In the genomic region with DNA sequence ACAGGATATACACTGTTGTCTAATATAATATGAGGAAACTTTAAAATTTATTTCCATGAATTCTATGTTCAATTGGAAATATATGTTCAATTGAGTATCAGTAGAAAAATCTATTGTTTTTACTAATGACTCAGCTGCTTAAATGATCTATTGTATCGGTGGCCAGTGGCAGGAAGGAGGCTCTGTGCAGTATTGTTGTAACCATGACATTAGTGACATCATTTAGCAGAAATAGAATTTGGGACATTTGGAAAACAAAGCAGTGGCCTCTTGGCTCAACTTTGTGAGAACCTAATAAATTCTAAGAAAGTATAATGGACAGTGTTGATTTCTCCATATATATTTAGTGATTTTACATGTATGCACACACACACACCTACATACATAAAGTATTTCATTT, we compare ENCODE assay signal across 26 cellular contexts.
"Had no signal": no experiment of that assay in that cellular context is flagged by ENCODE, and none has a peak within 500 bp of the region (broad histone marks: within the 10 kb centered on the region; RNA-seq: fewer than 3 reads in every experiment).

No MANE protein-coding gene starts in this region.

- DNase-seq: activated CD4-positive, alpha-beta memory T cell treated with anti-CD3 and anti-CD28 coated beads, Interleukin-2, amount 10 ng/mL, durations not matched to agents 7 days and 5 days; activated CD4-positive, alpha-beta T cell treated with anti-CD3 and anti-CD28 coated beads, Interleukin-2, amount 10 ng/mL, durations not matched to agents 24 days and 14 days; activated CD4-positive, CD25-positive, alpha-beta regulatory T cell treated with anti-CD3 and anti-CD28 coated beads, Interleukin-2, amount 50 U/mL, for 72 hours; activated CD8-positive, alpha-beta memory T cell treated with anti-CD3 and anti-CD28 coated beads, Interleukin-2, amount 50 U/mL, for 48 hours; activated gamma-delta T cell; activated naive CD4-positive, alpha-beta T cell treated with anti-CD3 and anti-CD28 coated beads, Interleukin-2, amount 10 ng/mL, durations not matched to agents 7 days and 5 days; activated naive CD8-positive, alpha-beta T cell treated with anti-CD3 and anti-CD28 coated beads, Interleukin-2, amount 10 ng/mL, durations not matched to agents 7 days and 5 days; activated T-cell treated with anti-CD3 and anti-CD28 coated beads, Interleukin-2, amount 50 U/mL, for 24 hours; central memory CD4-positive, alpha-beta T cell; effector memory CD4-positive, alpha-beta T cell; heart left ventricle; immature natural killer cell; SK-N-SH; stimulated activated CD4-positive, alpha-beta T cell treated with anti-CD3 and anti-CD28 coated beads, Interleukin-4, amount 100 ng/mL, for 24 hours; SW 1271; T-helper 9 cell; tibial artery; upper lobe of right lung had no signal

- H3K4me3 Mint-ChIP-seq: activated CD4-positive, alpha-beta memory T cell treated with anti-CD3 and anti-CD28 coated beads, Interleukin-2, amount 10 ng/mL, durations not matched to agents 7 days and 5 days; activated CD4-positive, alpha-beta T cell treated with anti-CD3 and anti-CD28 coated beads, Interleukin-2, amount 10 ng/mL, durations not matched to agents 24 days and 14 days; activated naive CD4-positive, alpha-beta T cell treated with anti-CD3 and anti-CD28 coated beads, Interleukin-2, amount 10 ng/mL, durations not matched to agents 7 days and 5 days; activated naive CD8-positive, alpha-beta T cell treated with anti-CD3 and anti-CD28 coated beads, Interleukin-2, amount 10 ng/mL, durations not matched to agents 7 days and 5 days; activated T-cell treated with anti-CD3 and anti-CD28 coated beads, Interleukin-2, amount 50 U/mL, for 24 hours; dendritic cell treated with granulocyte-macrophage colony-stimulating factor and Interleukin-4, amounts not matched to agents 40 ng/mL and 50 ng/mL, for 4 days; immature natural killer cell; natural killer cell treated with Interleukin-12 subunit alpha and Interleukin-12 subunit beta and Interleukin-15 and Interleukin-18, amount 100 ng/mL, for 72 hours; stimulated activated effector memory CD8-positive, alpha-beta T cell treated with anti-CD3 and anti-CD28 coated beads, Interleukin-12 subunit alpha, Interleukin-12 subunit beta, amount 100 ng/mL, for 72 hours; stimulated activated naive CD8-positive, alpha-beta T cell treated with anti-CD3 and anti-CD28 coated beads, Interleukin-15, Interleukin-2, amounts not matched to agents 100 ng/mL and 50 ng/mL, for 24 hours; T-helper 1 cell treated with Interleukin-12 subunit alpha and Interleukin-12 subunit beta and Interleukin-4 antibody, amounts not matched to agents 30 μg/mL and 1 μg/mL, for 36 hours had no signal

- H3K27ac ChIP-seq: heart left ventricle, skin epidermis, tibial artery, upper lobe of right lung had no signal

- H3K27me3 Mint-ChIP-seq: dendritic cell treated with granulocyte-macrophage colony-stimulating factor and Interleukin-4, amounts not matched to agents 40 ng/mL and 50 ng/mL, for 4 days had no signal

- ATAC-seq: heart left ventricle; left lobe of liver; natural killer cell treated with Interleukin-12 subunit alpha and Interleukin-12 subunit beta and Interleukin-15 and Interleukin-18, amount 100 ng/mL, for 72 hours; sciatic nerve; stimulated activated effector memory CD8-positive, alpha-beta T cell treated with anti-CD3 and anti-CD28 coated beads, Interleukin-12 subunit alpha, Interleukin-12 subunit beta, amount 100 ng/mL, for 72 hours; upper lobe of right lung had no signal

- H3K9me3 Mint-ChIP-seq: activated CD4-positive, alpha-beta memory T cell treated with anti-CD3 and anti-CD28 coated beads, Interleukin-2, amount 10 ng/mL, durations not matched to agents 7 days and 5 days; activated CD4-positive, alpha-beta T cell treated with anti-CD3 and anti-CD28 coated beads, Interleukin-2, amount 10 ng/mL, durations not matched to agents 24 days and 14 days; activated naive CD4-positive, alpha-beta T cell treated with anti-CD3 and anti-CD28 coated beads, Interleukin-2, amount 10 ng/mL, durations not matched to agents 7 days and 5 days; activated naive CD8-positive, alpha-beta T cell treated with anti-CD3 and anti-CD28 coated beads, Interleukin-2, amount 10 ng/mL, durations not matched to agents 7 days and 5 days; activated T-cell treated with anti-CD3 and anti-CD28 coated beads, Interleukin-2, amount 50 U/mL, for 24 hours; dendritic cell treated with granulocyte-macrophage colony-stimulating factor and Interleukin-4, amounts not matched to agents 40 ng/mL and 50 ng/mL, for 4 days; stimulated activated effector memory CD8-positive, alpha-beta T cell treated with anti-CD3 and anti-CD28 coated beads, Interleukin-12 subunit alpha, Interleukin-12 subunit beta, amount 100 ng/mL, for 72 hours; stimulated activated naive CD8-positive, alpha-beta T cell treated with anti-CD3 and anti-CD28 coated beads, Interleukin-15, Interleukin-2, amounts not matched to agents 100 ng/mL and 50 ng/mL, for 24 hours; T-helper 1 cell treated with Interleukin-12 subunit alpha and Interleukin-12 subunit beta and Interleukin-4 antibody, amounts not matched to agents 30 μg/mL and 1 μg/mL, for 36 hours had no signal

- H3K4me1 Mint-ChIP-seq: activated CD4-positive, alpha-beta memory T cell treated with anti-CD3 and anti-CD28 coated beads, Interleukin-2, amount 10 ng/mL, durations not matched to agents 7 days and 5 days; activated CD4-positive, alpha-beta T cell treated with anti-CD3 and anti-CD28 coated beads, Interleukin-2, amount 10 ng/mL, durations not matched to agents 24 days and 14 days; activated naive CD4-positive, alpha-beta T cell treated with anti-CD3 and anti-CD28 coated beads, Interleukin-2, amount 10 ng/mL, durations not matched to agents 7 days and 5 days; immature natural killer cell; stimulated activated effector memory CD8-positive, alpha-beta T cell treated with anti-CD3 and anti-CD28 coated beads, Interleukin-12 subunit alpha, Interleukin-12 subunit beta, amount 100 ng/mL, for 72 hours had no signal

- H3K27ac Mint-ChIP-seq: activated CD4-positive, alpha-beta memory T cell treated with anti-CD3 and anti-CD28 coated beads, Interleukin-2, amount 10 ng/mL, durations not matched to agents 7 days and 5 days; activated CD4-positive, alpha-beta T cell treated with anti-CD3 and anti-CD28 coated beads, Interleukin-2, amount 10 ng/mL, durations not matched to agents 24 days and 14 days; activated naive CD4-positive, alpha-beta T cell treated with anti-CD3 and anti-CD28 coated beads, Interleukin-2, amount 10 ng/mL, durations not matched to agents 7 days and 5 days; activated naive CD8-positive, alpha-beta T cell treated with anti-CD3 and anti-CD28 coated beads, Interleukin-2, amount 10 ng/mL, durations not matched to agents 7 days and 5 days; activated T-cell treated with anti-CD3 and anti-CD28 coated beads, Interleukin-2, amount 50 U/mL, for 24 hours; dendritic cell treated with granulocyte-macrophage colony-stimulating factor and Interleukin-4, amounts not matched to agents 40 ng/mL and 50 ng/mL, for 4 days; immature natural killer cell; natural killer cell treated with Interleukin-12 subunit alpha and Interleukin-12 subunit beta and Interleukin-15 and Interleukin-18, amount 100 ng/mL, for 72 hours; stimulated activated effector memory CD8-positive, alpha-beta T cell treated with anti-CD3 and anti-CD28 coated beads, Interleukin-12 subunit alpha, Interleukin-12 subunit beta, amount 100 ng/mL, for 72 hours; stimulated activated naive CD8-positive, alpha-beta T cell treated with anti-CD3 and anti-CD28 coated beads, Interleukin-15, Interleukin-2, amounts not matched to agents 100 ng/mL and 50 ng/mL, for 24 hours; T-helper 1 cell treated with Interleukin-12 subunit alpha and Interleukin-12 subunit beta and Interleukin-4 antibody, amounts not matched to agents 30 μg/mL and 1 μg/mL, for 36 hours had no signal

- H3K36me3 Mint-ChIP-seq: activated naive CD4-positive, alpha-beta T cell treated with anti-CD3 and anti-CD28 coated beads, Interleukin-2, amount 10 ng/mL, durations not matched to agents 7 days and 5 days; activated naive CD8-positive, alpha-beta T cell treated with anti-CD3 and anti-CD28 coated beads, Interleukin-2, amount 10 ng/mL, durations not matched to agents 7 days and 5 days; immature natural killer cell; natural killer cell treated with Interleukin-12 subunit alpha and Interleukin-12 subunit beta and Interleukin-15 and Interleukin-18, amount 100 ng/mL, for 72 hours; stimulated activated effector memory CD8-positive, alpha-beta T cell treated with anti-CD3 and anti-CD28 coated beads, Interleukin-12 subunit alpha, Interleukin-12 subunit beta, amount 100 ng/mL, for 72 hours had no signal
